In genomic region chr6:89965441-89966249, GRCh38 we compare ENCODE assay signal across 1 cellular context.
TF ChIP-seq lines count a peak whose summit lies in the region.

No MANE protein-coding gene starts in this region.

TF ChIP-seq in K562, 482 proteins besides CTCF, POLR2A, EP300 and RAD21 (continued from another document and continues in another):
- peak; percentile 59; the same call in 1 of the 2 replicates for TF ChIP-seq ZNF79 (CRISPR knock-in tag; IDR thresholded peaks at IDR 0.05; ENCODE audit: low read depth)
- no peak for TF ChIP-seq BRF2 (IDR thresholded peaks at IDR 0.05; ENCODE audit: borderline replicate concordance, insufficient read depth, insufficient read length)
- TF ChIP-seq BACH1 (tag; IDR thresholded peaks at IDR 0.05): no peak
- no peak for TF ChIP-seq ZNF395 (CRISPR knock-in tag; IDR thresholded peaks at IDR 0.05)
- no peak for TF ChIP-seq TAF7 (tag; IDR thresholded peaks at IDR 0.05)
- no peak for TF ChIP-seq SREBF1 (IDR thresholded peaks at IDR 0.05; ENCODE audit: borderline replicate concordance, low read depth, low read length)
- 0 out of 2 replicates have a peak, but pooled peaks have one; percentile 32 for TF ChIP-seq ZNF589 (CRISPR knock-in tag; IDR thresholded peaks at IDR 0.05; ENCODE audit: low read depth)
- TF ChIP-seq ZNF75A (CRISPR knock-in tag; IDR thresholded peaks at IDR 0.05): no peak
- TF ChIP-seq ZNF584 (CRISPR knock-in tag; IDR thresholded peaks at IDR 0.05; ENCODE audit: low read depth): peak; percentile 78; the same call in 1 of the 2 replicates
- TF ChIP-seq HLTF (IDR thresholded peaks at IDR 0.05): no peak
- TF ChIP-seq EHMT2 (IDR thresholded peaks at IDR 0.05): no peak
- no peak for TF ChIP-seq ZBED1 (IDR thresholded peaks at IDR 0.05)
- TF ChIP-seq CTBP1 (IDR thresholded peaks at IDR 0.05; ENCODE audit: borderline replicate concordance): no peak
- no peak for TF ChIP-seq MGA (IDR thresholded peaks at IDR 0.05)
- peak; percentile 71; the same call in 1 of the 2 replicates for TF ChIP-seq ZBTB9 (CRISPR knock-in tag; IDR thresholded peaks at IDR 0.05)
- no peak for TF ChIP-seq NFYB (IDR thresholded peaks at IDR 0.05; ENCODE audit: extremely low read depth, insufficient read length)
- TF ChIP-seq DDX20 (tag; IDR thresholded peaks at IDR 0.05; ENCODE audit: low read depth): no peak
- 0 out of 2 replicates have a peak, but pooled peaks have one; percentile 24 for TF ChIP-seq DEAF1 (CRISPR knock-in tag; IDR thresholded peaks at IDR 0.05)
- TF ChIP-seq ZBTB7A (IDR thresholded peaks at IDR 0.05; ENCODE audit: borderline replicate concordance, control insufficient read depth, low read depth, low read length): no peak
- no peak for TF ChIP-seq NR4A1 (CRISPR knock-in tag; IDR thresholded peaks at IDR 0.05)
- TF ChIP-seq NR4A1 (tag; IDR thresholded peaks at IDR 0.05): peak; percentile 67; the same call in 1 of the 2 replicates
- no peak for TF ChIP-seq XRCC4 (IDR thresholded peaks at IDR 0.05; ENCODE audit: extremely low read depth, insufficient read depth, insufficient read length)
- no peak for TF ChIP-seq MECOM (CRISPR knock-in tag; IDR thresholded peaks at IDR 0.05)
- TF ChIP-seq ATF3 (IDR thresholded peaks at IDR 0.05): no peak
- TF ChIP-seq ATF3 (CRISPR knock-in tag; conservative IDR thresholded peaks at IDR 0.05): no peak
- no peak for TF ChIP-seq ZNF668 (CRISPR knock-in tag; IDR thresholded peaks at IDR 0.05)
- TF ChIP-seq SRSF3 (IDR thresholded peaks at IDR 0.05; ENCODE audit: insufficient read depth, low read length): no peak
- peak; percentile 63; the same call in 1 of the 2 replicates for TF ChIP-seq KLF6 (CRISPR knock-in tag; IDR thresholded peaks at IDR 0.05; ENCODE audit: borderline replicate concordance)
- 0 out of 2 replicates have a peak, but pooled peaks have one; percentile 5 for TF ChIP-seq ZNF175 (CRISPR knock-in tag; IDR thresholded peaks at IDR 0.05; ENCODE audit: low read depth)
- no peak for TF ChIP-seq FIP1L1 (IDR thresholded peaks at IDR 0.05; ENCODE audit: low read depth, low read length, poor library complexity, severe bottlenecking)
- no peak for TF ChIP-seq ZFX (CRISPR knock-in tag; IDR thresholded peaks at IDR 0.05)
- no peak for TF ChIP-seq FOS (IDR thresholded peaks at IDR 0.05; ENCODE audit: extremely low read depth, insufficient read length)
- TF ChIP-seq ZNF24 (IDR thresholded peaks at IDR 0.05): no peak
- no peak for TF ChIP-seq SUPT5H (IDR thresholded peaks at IDR 0.05)
- TF ChIP-seq CBFA2T3 (IDR thresholded peaks at IDR 0.05): no peak
- no peak for TF ChIP-seq CC2D1A (IDR thresholded peaks at IDR 0.05)
- 0 out of 2 replicates have a peak, but pooled peaks have one; percentile 64 for TF ChIP-seq BCL6 (CRISPR knock-in tag; IDR thresholded peaks at IDR 0.05)
- TF ChIP-seq ESRRB (CRISPR knock-in tag; IDR thresholded peaks at IDR 0.05; ENCODE audit: borderline replicate concordance): no peak
- TF ChIP-seq, protein P1, sequence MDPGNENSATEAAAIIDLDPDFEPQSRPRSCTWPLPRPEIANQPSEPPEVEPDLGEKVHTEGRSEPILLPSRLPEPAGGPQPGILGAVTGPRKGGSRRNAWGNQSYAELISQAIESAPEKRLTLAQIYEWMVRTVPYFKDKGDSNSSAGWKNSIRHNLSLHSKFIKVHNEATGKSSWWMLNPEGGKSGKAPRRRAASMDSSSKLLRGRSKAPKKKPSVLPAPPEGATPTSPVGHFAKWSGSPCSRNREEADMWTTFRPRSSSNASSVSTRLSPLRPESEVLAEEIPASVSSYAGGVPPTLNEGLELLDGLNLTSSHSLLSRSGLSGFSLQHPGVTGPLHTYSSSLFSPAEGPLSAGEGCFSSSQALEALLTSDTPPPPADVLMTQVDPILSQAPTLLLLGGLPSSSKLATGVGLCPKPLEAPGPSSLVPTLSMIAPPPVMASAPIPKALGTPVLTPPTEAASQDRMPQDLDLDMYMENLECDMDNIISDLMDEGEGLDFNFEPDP (CRISPR knock-in tag; IDR thresholded peaks at IDR 0.05): no peak
- TF ChIP-seq, protein P2, sequence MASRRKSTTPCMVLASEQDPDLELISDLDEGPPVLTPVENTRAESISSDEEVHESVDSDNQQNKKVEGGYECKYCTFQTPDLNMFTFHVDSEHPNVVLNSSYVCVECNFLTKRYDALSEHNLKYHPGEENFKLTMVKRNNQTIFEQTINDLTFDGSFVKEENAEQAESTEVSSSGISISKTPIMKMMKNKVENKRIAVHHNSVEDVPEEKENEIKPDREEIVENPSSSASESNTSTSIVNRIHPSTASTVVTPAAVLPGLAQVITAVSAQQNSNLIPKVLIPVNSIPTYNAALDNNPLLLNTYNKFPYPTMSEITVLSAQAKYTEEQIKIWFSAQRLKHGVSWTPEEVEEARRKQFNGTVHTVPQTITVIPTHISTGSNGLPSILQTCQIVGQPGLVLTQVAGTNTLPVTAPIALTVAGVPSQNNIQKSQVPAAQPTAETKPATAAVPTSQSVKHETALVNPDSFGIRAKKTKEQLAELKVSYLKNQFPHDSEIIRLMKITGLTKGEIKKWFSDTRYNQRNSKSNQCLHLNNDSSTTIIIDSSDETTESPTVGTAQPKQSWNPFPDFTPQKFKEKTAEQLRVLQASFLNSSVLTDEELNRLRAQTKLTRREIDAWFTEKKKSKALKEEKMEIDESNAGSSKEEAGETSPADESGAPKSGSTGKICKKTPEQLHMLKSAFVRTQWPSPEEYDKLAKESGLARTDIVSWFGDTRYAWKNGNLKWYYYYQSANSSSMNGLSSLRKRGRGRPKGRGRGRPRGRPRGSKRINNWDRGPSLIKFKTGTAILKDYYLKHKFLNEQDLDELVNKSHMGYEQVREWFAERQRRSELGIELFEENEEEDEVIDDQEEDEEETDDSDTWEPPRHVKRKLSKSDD (conservative IDR thresholded peaks at IDR 0.05; ENCODE audit: low read length): no peak
